Comparison of ENCODE assay signal across 17 cellular contexts in genomic region chr14:85572021-85572420, GRCh38. TPM values are rescaled to one million over a fixed set of nuclear protein-coding genes. Genes with fewer than 3 reads are reported as not detected.
DNase-seq lines count a peak whose midpoint lies in the region; TF ChIP-seq lines count a peak whose summit lies in the region.
"Had no signal": no experiment of that assay in that cellular context is flagged by ENCODE, and none has a peak within 500 bp of the region (broad histone marks: within the 10 kb centered on the region; RNA-seq: fewer than 3 reads in every experiment).

No MANE protein-coding gene starts in this region.

- peaks cover 53% of the 10 kb centered on the region for H3K4me1 ChIP-seq in GM23248 (ENCODE audit: insufficient read depth)
- H3K4me1 ChIP-seq in SJCRH30, result peaks cover 39% of the 10 kb centered on the region

- H3K27me3 Mint-ChIP-seq in nephron (ENCODE audit: low read depth), result no peaks in the 10 kb centered on the region
- H3K27me3 Mint-ChIP-seq in endothelial cell (ENCODE audit: unreplicated experiment), result no peaks in the 10 kb centered on the region

- H3K27ac Mint-ChIP-seq in nephron, result peak overlapping the region; percentile 28 to 68 (median 37)
- no peak overlapping the region for H3K27ac Mint-ChIP-seq in endothelial cell (ENCODE audit: unreplicated experiment)

- no peak overlapping the region for H2AFZ ChIP-seq in GM23248

- H3K4me1 Mint-ChIP-seq in nephron, result peaks cover 79% of the 10 kb centered on the region
- H3K4me1 Mint-ChIP-seq in endothelial cell (ENCODE audit: unreplicated experiment), result peaks cover 24% of the 10 kb centered on the region

- peaks cover 62% of the 10 kb centered on the region for H3K79me2 ChIP-seq in GM23248 (ENCODE audit: insufficient read depth)

- H3K27ac ChIP-seq in GM23248 (peak overlapping the region; percentile 76), SJCRH30 (peak overlapping the region; percentile 90)
- H3K27ac ChIP-seq: HL-60 had no signal

- H3K9me2 ChIP-seq in GM23248 (ENCODE audit: insufficient read depth), result no peaks in the 10 kb centered on the region

- H3K27me3 ChIP-seq in GM23248 (replicated peaks; ENCODE audit: insufficient read depth) (no peaks in the 10 kb centered on the region), SJCRH30 (no peaks in the 10 kb centered on the region)
- H3K27me3 ChIP-seq: BLaER1 treated with 17β-estradiol and CSF1 and Interleukin-3, amounts not matched to agents 10 nM and 100 nM had no signal

- H3K9me3 ChIP-seq in GM23248 (ENCODE audit: low read depth) (no peaks in the 10 kb centered on the region), SJCRH30 (replicated peaks) (no peaks in the 10 kb centered on the region)
- H3K9me3 ChIP-seq: BLaER1 treated with 17β-estradiol and CSF1 and Interleukin-3, amounts not matched to agents 10 nM and 100 nM had no signal

- H3K4me3 ChIP-seq in GM23248 (no peak overlapping the region), SJCRH30 (no peak overlapping the region), fibroblast of villous mesenchyme (ENCODE audit: low read depth, low read length) (no peak overlapping the region)
- H3K4me3 ChIP-seq: BLaER1 treated with 17β-estradiol and CSF1 and Interleukin-3, amounts not matched to agents 10 nM and 100 nM had no signal

- no peak overlapping the region for H3K9ac ChIP-seq in GM23248
- H3K9ac ChIP-seq: BLaER1 treated with 17β-estradiol and CSF1 and Interleukin-3, amounts not matched to agents 10 nM and 100 nM had no signal

- in situ Hi-C loops in GM23248 (cut with MboI) (no loop called here), G401 (cut with HindIII; ENCODE audit: low sequenced_read_pairs) (no loop called here)

- H3K36me3 ChIP-seq in GM23248 (ENCODE audit: low read depth), result 0 out of 2 replicates have a peak, but pooled peaks cover 5% of the 10 kb centered on the region
- H3K36me3 ChIP-seq in SJCRH30, result peaks cover 5% of the 10 kb centered on the region; the same call in 1 of the 2 replicates
- H3K36me3 ChIP-seq: BLaER1 treated with 17β-estradiol and CSF1 and Interleukin-3, amounts not matched to agents 10 nM and 100 nM had no signal

- H3K4me3 Mint-ChIP-seq in nephron (no peak overlapping the region), endothelial cell (ENCODE audit: unreplicated experiment) (no peak overlapping the region)

- H3K36me3 Mint-ChIP-seq in nephron (ENCODE audit: low read depth) (peaks cover 43% of the 10 kb centered on the region), endothelial cell (ENCODE audit: low read depth, unreplicated experiment) (no peaks in the 10 kb centered on the region)

- no peak overlapping the region for H3K4me2 ChIP-seq in GM23248 (ENCODE audit: unreplicated experiment)

- H3F3A ChIP-seq in GM23248 (ENCODE audit: insufficient read depth), result peaks cover 67% of the 10 kb centered on the region

- no peaks in the 10 kb centered on the region for H4K20me1 ChIP-seq in GM23248 (ENCODE audit: insufficient read depth)
- H4K20me1 ChIP-seq: BLaER1 treated with 17β-estradiol and CSF1 and Interleukin-3, amounts not matched to agents 10 nM and 100 nM had no signal

- no peak for DNase-seq in GM23248
- DNase-seq in SJCRH30, result no peak
- DNase-seq in fibroblast of villous mesenchyme (ENCODE audit: low read depth), result peak; percentile 61
- DNase-seq in G401 (ENCODE audit: low spot score), result no peak
- DNase-seq in endothelial cell (ENCODE audit: low spot score), result no peak
- no peak for DNase-seq in DMS 273 treated with DMSO at 0.1 percent for 48 hours (lab: John Stamatoyannopoulos, UW)
- DNase-seq in occipital lobe (lab: John Stamatoyannopoulos, UW), result no peak
- DNase-seq: GF-D8, GOT3, NCI-H1417, NCI-H187 treated with DMSO at 0.1 percent for 48 hours, NCI-H446 treated with DMSO at 0.1 percent for 48 hours, NCI-H748 treated with DMSO at 0.1 percent for 48 hours, RPMI8226 had no signal

- H3K9me3 Mint-ChIP-seq in nephron (no peaks in the 10 kb centered on the region), endothelial cell (ENCODE audit: unreplicated experiment) (no peaks in the 10 kb centered on the region)

- TF ChIP-seq CTCF in fibroblast of villous mesenchyme (IDR thresholded peaks at IDR 0.05; ENCODE audit: insufficient read depth, low read depth, low read length), result no peak
- no peak for TF ChIP-seq CTCF in nephron (IDR thresholded peaks at IDR 0.05; ENCODE audit: unreplicated experiment in 3 of 3)
- no peak for TF ChIP-seq CTCF in endothelial cell (IDR thresholded peaks at IDR 0.05; ENCODE audit: unreplicated experiment)

- 81 to 84% methylated on average over 2 of the region's 2 CpGs for WGBS in GM23248 (ENCODE audit: low coverage in 1 of 2, low lambda C conversion rate in 2 of 2, missing lambda C conversion rate in 2 of 2), 2 experiments

RNA-seq across cellular contexts. Expression of gene FLRT2, which starts 42.1 kb away (rescaled TPM):
- 72.8 and 94.1 TPM in 2 replicates for total RNA-seq in GM23248 (2014; rRNA removed; shearing (Covaris generic))
- polyA plus RNA-seq in GM23248 (2016; fragmentation: Nextera tagmentation; extraction: Ambion mirVana), result 34.9 and 40.0 TPM in 2 replicates
- 22.7 and 23.5 TPM in 2 replicates for total RNA-seq in SJCRH30 (2014; rRNA removed; shearing (Covaris generic))
- total RNA-seq in fibroblast of villous mesenchyme (12.9 and 14.7 TPM in 2 replicates), endothelial cell (ENCODE audit: unreplicated experiment) (7.8 TPM), occipital lobe (154 TPM)
- total RNA-seq in G401 (2014; rRNA removed; shearing (Covaris generic)), result not detected in 2 replicates
